Comparison of ENCODE assay signal across 11 cellular contexts in genomic region chr20:36506253-36506652, GRCh38. TPM values are rescaled to one million over a fixed set of nuclear protein-coding genes. Genes with fewer than 3 reads are reported as not detected.
A peak's percentile ranks its signal among the peaks of the same experiment; 100 is the strongest.
DNase-seq lines count a peak whose midpoint lies in the region; ATAC-seq and TF ChIP-seq lines count a peak whose summit lies in the region.
"Had no signal": no experiment of that assay in that cellular context is flagged by ENCODE, and none has a peak within 500 bp of the region (broad histone marks: within the 10 kb centered on the region; RNA-seq: fewer than 3 reads in every experiment).

No MANE protein-coding gene starts in this region.

- ATAC-seq in HG02970 (IDR thresholded peaks at IDR 0.05; ENCODE audit: low FRiP score, unreplicated experiment): no peak

- no peaks in the 10 kb centered on the region for H3K9me3 ChIP-seq in A673 (ENCODE audit: low read depth, low read length, poor library complexity, severe bottlenecking)
- H3K9me3 ChIP-seq in endodermal cell (ENCODE audit: control insufficient read depth, low read length): no peaks in the 10 kb centered on the region
- H3K9me3 ChIP-seq: ovary had no signal

- H3K9ac ChIP-seq in endodermal cell (ENCODE audit: extremely low read depth, low read length, poor library complexity, severe bottlenecking): no peak overlapping the region

- peak; percentile 63 for TF ChIP-seq CTCF in A673 (conservative IDR thresholded peaks at IDR 0.05; ENCODE audit: low read depth, low read length)
- TF ChIP-seq CTCF in endodermal cell (conservative IDR thresholded peaks at IDR 0.05): peak; percentile 70

- WGBS in endodermal cell (ENCODE audit: insufficient coverage in 1 of 2, insufficient read length in 1 of 2), 2 experiments: 91% methylated on average over 1 of the region's 1 CpG; no CpG with 5 or more reads in 1 of the 2 experiments

- H3K27ac Mint-ChIP-seq in endodermal cell: no peak overlapping the region
- H3K27ac Mint-ChIP-seq: activated T-helper 1 cell treated with anti-CD3 and anti-CD28 coated beads, Interleukin-12 subunit alpha, Interleukin-12 subunit beta, Interleukin-2, Interleukin-4 antibody, amounts not matched to agents 30 ng/mL and 10 ng/mL and 1 ng/mL, durations not matched to agents 14 hours and 24 hours and 36 hours had no signal

- peaks cover 15% of the 10 kb centered on the region for H3K36me3 ChIP-seq in A673 (ENCODE audit: insufficient read depth, low read length, poor library complexity, severe bottlenecking)
- peaks cover 72% of the 10 kb centered on the region for H3K36me3 ChIP-seq in endodermal cell (ENCODE audit: control insufficient read depth, insufficient read depth, low read length)
- H3K36me3 ChIP-seq: ovary had no signal

- POLR2A ChIA-PET in A673 (lab: Charles Lee; ENCODE audit: low non-redundant PET): no interaction called here

- peaks cover 56% of the 10 kb centered on the region for H3K36me3 Mint-ChIP-seq in endodermal cell (ENCODE audit: low read depth)

- H3K4me3 Mint-ChIP-seq in endodermal cell: no peak overlapping the region
- H3K4me3 Mint-ChIP-seq: activated T-helper 1 cell treated with anti-CD3 and anti-CD28 coated beads, Interleukin-12 subunit alpha, Interleukin-12 subunit beta, Interleukin-2, Interleukin-4 antibody, amounts not matched to agents 30 ng/mL and 10 ng/mL and 1 ng/mL, durations not matched to agents 14 hours and 24 hours and 36 hours; stimulated activated naive B cell treated with anti-CD40 and anti-IgM and Interleukin-4, amounts not matched to agents 10 μg/mL and 1 μg/mL and 100 μg/mL, for 72 hours had no signal

- no peaks in the 10 kb centered on the region for H3K27me3 Mint-ChIP-seq in endodermal cell (ENCODE audit: insufficient read depth)
- H3K27me3 Mint-ChIP-seq: stimulated activated naive B cell treated with anti-CD40 and anti-IgM and Interleukin-4, amounts not matched to agents 10 μg/mL and 1 μg/mL and 100 μg/mL, for 72 hours had no signal

- intact Hi-C loops in A673 (cut with micrococcal nuclease; ENCODE audit: unreplicated experiment): loop anchor here (5.0 kb wide), 1 partner anchor 81 kb away; no protein-coding TSS in a partner anchor

- DNase-seq in A673 (ENCODE audit: low spot score) (peak; percentile 39), GDM1 (lab: John Stamatoyannopoulos, UW) (peak; percentile 6), NCI-H69 (lab: John Stamatoyannopoulos, UW) (peak; percentile 40), endodermal cell (no peak), HPDE6-E6E7 (ENCODE audit: extremely low spot score) (no peak), GOT3 (lab: John Stamatoyannopoulos, UW) (no peak), Ammon's horn (ENCODE audit: low spot score) (no peak)
- DNase-seq: stimulated activated naive B cell treated with anti-CD40 and anti-IgM and Interleukin-4, amounts not matched to agents 10 μg/mL and 1 μg/mL and 100 μg/mL, for 72 hours had no signal

- CTCF ChIA-PET in A673 (lab: Charles Lee): interaction anchor here (0.5 to 1.0 kb wide), 4 partner anchors 14 to 99 kb away, joined by 3 to 7 read pairs (median 4); no protein-coding TSS in a partner anchor

- no peaks in the 10 kb centered on the region for H3K9me3 Mint-ChIP-seq in endodermal cell
- H3K9me3 Mint-ChIP-seq: activated T-helper 1 cell treated with anti-CD3 and anti-CD28 coated beads, Interleukin-12 subunit alpha, Interleukin-12 subunit beta, Interleukin-2, Interleukin-4 antibody, amounts not matched to agents 30 ng/mL and 10 ng/mL and 1 ng/mL, durations not matched to agents 14 hours and 24 hours and 36 hours; stimulated activated naive B cell treated with anti-CD40 and anti-IgM and Interleukin-4, amounts not matched to agents 10 μg/mL and 1 μg/mL and 100 μg/mL, for 72 hours had no signal

- H3K4me1 ChIP-seq in A673 (ENCODE audit: insufficient read depth, low read length, poor library complexity, severe bottlenecking) (no peaks in the 10 kb centered on the region), endodermal cell (ENCODE audit: control insufficient read depth, insufficient read depth, low read length) (no peaks in the 10 kb centered on the region)

- H3K4me1 Mint-ChIP-seq in endodermal cell: no peaks in the 10 kb centered on the region

- H3K27me3 ChIP-seq in A673 (replicated peaks; ENCODE audit: insufficient read depth, low read depth, low read length, poor library complexity) (no peaks in the 10 kb centered on the region), endodermal cell (ENCODE audit: control insufficient read depth, insufficient read depth, low read length, poor library complexity, severe bottlenecking) (no peaks in the 10 kb centered on the region)
- H3K27me3 ChIP-seq: ovary had no signal

- H3K27ac ChIP-seq in A673 (ENCODE audit: low read depth, low read length, poor library complexity, severe bottlenecking) (no peak overlapping the region), endodermal cell (ENCODE audit: low read depth, low read length) (no peak overlapping the region)
- H3K27ac ChIP-seq: ovary had no signal

- no TSS peak for BruUV-seq in A673 (replicated peaks; lab: Mats Ljungman, UMichigan)

- H3K4me3 ChIP-seq in A673 (ENCODE audit: low read depth, low read length, poor library complexity, severe bottlenecking): no peak overlapping the region
- H3K4me3 ChIP-seq in endodermal cell (ENCODE audit: low read length): no peak overlapping the region
- H3K4me3 ChIP-seq: ovary had no signal

RNA-seq across cellular contexts. Expression of gene MYL9, which starts 35.1 kb away (rescaled TPM):
- total RNA-seq in A673 (2021) (0.11 TPM in 1 of 2 replicates, not detected in the other), endodermal cell (100 to 1,000 TPM; 264 to 284 TPM)
- polyA plus RNA-seq in endodermal cell (2013, experiment 1 of 2): 186 TPM
- 220 TPM for polyA plus RNA-seq in endodermal cell (2013, experiment 2 of 2)

Comparison
In these comparisons a context has a peak if more than half of its experiments do, and no peak if none do; other contexts are left out.
1. DNase-seq: peak in A673 (single experiment), GDM1 (single experiment) and NCI-H69 (single experiment); none in endodermal cell (single experiment), HPDE6-E6E7 (single experiment), GOT3 (single experiment) and Ammon's horn (single experiment).
2. RNA of gene MYL9, which starts 35.1 kb away (total RNA-seq): 264 to 284 TPM in endodermal cell; 0.11 TPM in A673; every median in the first group is over 100 times any median in the second.